In the genomic region with DNA sequence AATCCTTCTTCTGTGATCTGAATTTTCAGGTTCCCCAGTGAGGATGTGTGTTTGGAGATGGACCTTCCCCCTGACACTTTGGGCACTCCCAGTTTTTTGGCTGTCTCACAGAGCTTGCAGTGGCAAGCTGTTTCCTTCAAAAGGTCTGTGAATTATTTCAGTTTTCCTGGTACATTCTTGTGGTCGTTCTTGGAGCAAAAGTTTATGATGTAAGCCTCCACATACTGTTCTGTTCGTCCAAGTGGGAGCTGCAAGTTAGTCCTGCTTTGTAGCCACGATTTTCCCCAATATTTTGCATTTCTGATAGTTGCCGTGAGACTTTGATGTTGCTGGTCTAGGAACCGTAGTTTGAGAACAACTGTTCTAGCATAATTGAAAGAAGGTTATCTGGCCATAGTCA, we compare ENCODE assay signal across 27 cellular contexts.
"Had no signal": no experiment of that assay in that cellular context is flagged by ENCODE, and none has a peak within 500 bp of the region (broad histone marks: within the 10 kb centered on the region; RNA-seq: fewer than 3 reads in every experiment).

No MANE protein-coding gene starts in this region.

- ATAC-seq: left colon; left lung; lower lobe of right lung; natural killer cell; right cardiac atrium; stimulated activated effector memory CD8-positive, alpha-beta T cell treated with anti-CD3 and anti-CD28 coated beads, Interleukin-12 subunit alpha, Interleukin-12 subunit beta, amount 100 ng/mL, for 72 hours had no signal

- H3K36me3 Mint-ChIP-seq: stimulated activated effector memory CD8-positive, alpha-beta T cell treated with anti-CD3 and anti-CD28 coated beads, Interleukin-12 subunit alpha, Interleukin-12 subunit beta, amount 100 ng/mL, for 72 hours had no signal

- H3K4me3 Mint-ChIP-seq: immature natural killer cell; naive B cell; natural killer cell; nephron progenitor cell; stimulated activated effector memory CD8-positive, alpha-beta T cell treated with anti-CD3 and anti-CD28 coated beads, Interleukin-12 subunit alpha, Interleukin-12 subunit beta, amount 100 ng/mL, for 72 hours; stimulated activated naive CD8-positive, alpha-beta T cell treated with anti-CD3 and anti-CD28 coated beads, Interleukin-15, Interleukin-2, amounts not matched to agents 100 ng/mL and 50 ng/mL, for 24 hours had no signal

- H3K27me3 Mint-ChIP-seq: naive B cell; stimulated activated naive CD8-positive, alpha-beta T cell treated with anti-CD3 and anti-CD28 coated beads, Interleukin-15, Interleukin-2, amounts not matched to agents 100 ng/mL and 50 ng/mL, for 24 hours had no signal

- H3K27ac Mint-ChIP-seq: immature natural killer cell; natural killer cell; nephron progenitor cell; stimulated activated effector memory CD8-positive, alpha-beta T cell treated with anti-CD3 and anti-CD28 coated beads, Interleukin-12 subunit alpha, Interleukin-12 subunit beta, amount 100 ng/mL, for 72 hours; stimulated activated naive CD8-positive, alpha-beta T cell treated with anti-CD3 and anti-CD28 coated beads, Interleukin-15, Interleukin-2, amounts not matched to agents 100 ng/mL and 50 ng/mL, for 24 hours had no signal

- H3K4me1 Mint-ChIP-seq: naive B cell; natural killer cell; nephron progenitor cell; stimulated activated effector memory CD8-positive, alpha-beta T cell treated with anti-CD3 and anti-CD28 coated beads, Interleukin-12 subunit alpha, Interleukin-12 subunit beta, amount 100 ng/mL, for 72 hours had no signal

- DNase-seq: hypothalamus; immature natural killer cell; kidney; left colon; lower lobe of right lung; mammary epithelial cell; mesenchymal stem cell; naive B cell; natural killer cell; nephron progenitor cell; ovary; retina; right cardiac atrium; sigmoid colon; small intestine; spleen; stimulated activated CD4-positive, alpha-beta T cell treated with anti-CD3 and anti-CD28 coated beads, Interleukin-4, amount 100 ng/mL, for 24 hours; stimulated activated naive CD4-positive, alpha-beta T cell; tibial artery; trophoblast cell; uterus had no signal

- H3K4me3 ChIP-seq: left lung, lower lobe of right lung, ovary, prostate gland, sigmoid colon, spleen, suprapubic skin, thoracic aorta, tibial artery, uterus had no signal
